9 cellular contexts compared by ENCODE assay signal in the genomic region with DNA sequence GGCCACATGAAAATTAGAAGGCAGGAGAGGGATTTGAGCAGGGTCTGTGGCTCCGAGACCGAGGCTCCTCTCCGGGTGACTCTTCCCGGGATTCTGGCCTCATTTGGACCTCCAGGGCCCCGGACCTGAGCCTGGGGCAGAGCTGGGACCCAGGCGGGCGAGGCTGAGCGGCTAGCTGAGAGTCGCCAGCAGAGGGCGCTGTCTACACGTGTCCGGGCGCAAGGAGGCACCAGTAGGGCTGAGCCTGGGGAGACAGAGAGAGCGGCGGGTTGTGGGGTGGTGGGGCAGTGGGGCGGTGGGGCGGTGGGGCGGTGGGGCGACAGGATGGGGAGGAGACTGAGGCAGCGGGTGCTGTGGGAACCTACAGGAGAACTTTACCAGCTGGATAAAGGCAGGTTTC. TPM values are rescaled to one million over a fixed set of nuclear protein-coding genes. Genes with fewer than 3 reads are reported as not detected.
DNase-seq lines count a peak whose midpoint lies in the region; ATAC-seq and TF ChIP-seq lines count a peak whose summit lies in the region.
"Not testable (repeated sequence)": the region's sequence is repeated elsewhere in the genome, so short reads cannot be mapped to it uniquely, and the experiment has no call there.
"Had no signal": no experiment of that assay in that cellular context is flagged by ENCODE, and none has a peak within 500 bp of the region (broad histone marks: within the 10 kb centered on the region; RNA-seq: fewer than 3 reads in every experiment).

No MANE protein-coding gene starts in this region.

- not testable (repeated sequence) for H3K4me3 Mint-ChIP-seq in activated CD4-positive, alpha-beta T cell treated with anti-CD3 and anti-CD28 coated beads for 36 hours; memory B cell; stimulated activated naive CD8-positive, alpha-beta T cell treated with anti-CD3 and anti-CD28 coated beads, Interleukin-15, amount 100 ng/mL, for 72 hours

- H3K4me1 ChIP-seq in foreskin keratinocyte: not testable (repeated sequence)

- H3K27me3 Mint-ChIP-seq in activated CD4-positive, alpha-beta T cell treated with anti-CD3 and anti-CD28 coated beads for 36 hours; memory B cell; stimulated activated naive CD8-positive, alpha-beta T cell treated with anti-CD3 and anti-CD28 coated beads, Interleukin-15, amount 100 ng/mL, for 72 hours: not testable (repeated sequence)

- POLR2A ChIA-PET in activated CD4-positive, alpha-beta T cell treated with anti-CD3 and anti-CD28 coated beads for 36 hours (lab: Charles Lee): not testable (repeated sequence)

- H3K9me3 Mint-ChIP-seq in activated CD4-positive, alpha-beta T cell treated with anti-CD3 and anti-CD28 coated beads for 36 hours (ENCODE audit: low read depth); memory B cell; stimulated activated naive CD8-positive, alpha-beta T cell treated with anti-CD3 and anti-CD28 coated beads, Interleukin-15, amount 100 ng/mL, for 72 hours: not testable (repeated sequence)

- H3K4me1 Mint-ChIP-seq in activated CD4-positive, alpha-beta T cell treated with anti-CD3 and anti-CD28 coated beads for 36 hours; memory B cell; stimulated activated naive CD8-positive, alpha-beta T cell treated with anti-CD3 and anti-CD28 coated beads, Interleukin-15, amount 100 ng/mL, for 72 hours: not testable (repeated sequence)

- H3K27ac Mint-ChIP-seq in activated CD4-positive, alpha-beta T cell treated with anti-CD3 and anti-CD28 coated beads for 36 hours; memory B cell; stimulated activated naive CD8-positive, alpha-beta T cell treated with anti-CD3 and anti-CD28 coated beads, Interleukin-15, amount 100 ng/mL, for 72 hours: not testable (repeated sequence)

- CTCF ChIA-PET in activated CD4-positive, alpha-beta T cell treated with anti-CD3 and anti-CD28 coated beads for 36 hours (lab: Charles Lee): not testable (repeated sequence)

- not testable (repeated sequence) for H3K36me3 Mint-ChIP-seq in activated CD4-positive, alpha-beta T cell treated with anti-CD3 and anti-CD28 coated beads for 36 hours (ENCODE audit: low read depth); memory B cell

- ATAC-seq in GM18502 (IDR thresholded peaks at IDR 0.05; ENCODE audit: poor library complexity, unreplicated experiment) (peak; percentile 81), GM19395 (IDR thresholded peaks at IDR 0.05; ENCODE audit: unreplicated experiment) (peak; percentile 63), HG02642 (IDR thresholded peaks at IDR 0.05; ENCODE audit: poor library complexity, unreplicated experiment) (peak; percentile 77), HG03432 (IDR thresholded peaks at IDR 0.05; ENCODE audit: unreplicated experiment) (peak; percentile 81), foreskin keratinocyte (peak; percentile 80), memory B cell (ENCODE audit: low read depth) (peak; percentile 99)
- ATAC-seq in activated CD4-positive, alpha-beta T cell treated with anti-CD3 and anti-CD28 coated beads for 36 hours: peak; percentile 99
- peak; percentile 98 for ATAC-seq in stimulated activated naive CD8-positive, alpha-beta T cell treated with anti-CD3 and anti-CD28 coated beads, Interleukin-15, amount 100 ng/mL, for 72 hours

- intact Hi-C loops in activated CD4-positive, alpha-beta T cell treated with anti-CD3 and anti-CD28 coated beads for 36 hours (cut with DNase I, micrococcal nuclease): not testable (repeated sequence)

- not testable (repeated sequence) for H3K27me3 ChIP-seq in foreskin keratinocyte

- not testable (repeated sequence) for H3K27ac ChIP-seq in foreskin keratinocyte

- not testable (repeated sequence) for DNase-seq in activated CD4-positive, alpha-beta T cell treated with anti-CD3 and anti-CD28 coated beads for 36 hours; foreskin keratinocyte; memory B cell (ENCODE audit: low spot score in 2 of 2); stimulated activated naive CD8-positive, alpha-beta T cell treated with anti-CD3 and anti-CD28 coated beads, Interleukin-15, amount 100 ng/mL, for 72 hours

- not testable (repeated sequence) for TF ChIP-seq CTCF in foreskin keratinocyte (conservative IDR thresholded peaks at IDR 0.05)

RNA-seq across cellular contexts. Expression of gene EPN2, which starts 34.7 kb away (rescaled TPM):
- total RNA-seq in activated CD4-positive, alpha-beta T cell treated with anti-CD3 and anti-CD28 coated beads for 36 hours: 1 to 10 TPM; 6.8 to 8.2 TPM
- total RNA-seq in foreskin keratinocyte: 25.8 and 27.6 TPM in 2 replicates
- polyA plus RNA-seq in foreskin keratinocyte: 13.9 and 15.0 TPM in 2 replicates
- polyA plus RNA-seq: CD14-positive monocyte had no signal
